ENCODE assay signal across 10 cellular contexts in the genomic region with DNA sequence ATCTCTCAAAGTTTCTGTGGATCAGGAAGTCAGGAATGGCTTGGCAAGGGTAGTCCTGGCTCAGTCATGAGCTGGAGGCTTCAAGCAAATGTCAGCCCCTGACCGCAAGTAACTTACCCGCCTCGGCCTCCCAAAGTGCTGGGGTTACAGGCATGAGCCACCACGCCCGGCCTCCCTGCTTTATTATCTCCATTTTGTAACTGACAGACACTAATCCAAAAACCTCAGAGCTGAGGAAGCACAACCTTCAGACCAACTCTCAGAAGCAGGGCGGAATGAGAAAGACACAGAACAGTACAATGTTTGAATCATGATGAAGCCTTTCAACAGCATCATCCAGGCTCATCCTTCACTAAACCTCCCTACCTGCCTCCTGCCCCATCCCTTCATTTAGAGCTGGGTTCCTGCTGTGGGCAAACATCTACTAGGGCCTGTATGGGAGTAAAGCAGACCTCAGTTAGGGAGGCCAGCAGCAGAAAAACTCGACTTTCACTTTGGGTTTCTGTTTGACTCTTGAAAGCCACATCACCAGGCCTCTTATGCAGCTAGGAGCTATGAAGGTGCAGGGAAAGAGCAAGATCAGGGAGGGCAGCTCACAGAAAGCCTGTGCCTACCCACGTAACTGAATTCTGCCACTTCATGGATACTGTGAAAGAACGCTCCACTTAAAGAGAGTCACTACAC.
DNase-seq lines count a peak whose midpoint lies in the region; ATAC-seq lines count a peak whose summit lies in the region.
"Had no signal": no experiment of that assay in that cellular context is flagged by ENCODE, and none has a peak within 500 bp of the region (broad histone marks: within the 10 kb centered on the region; RNA-seq: fewer than 3 reads in every experiment).

No MANE protein-coding gene starts in this region.

- ATAC-seq in GM18502 (IDR thresholded peaks at IDR 0.05; ENCODE audit: poor library complexity, unreplicated experiment) (peak; percentile 98), GM19438 (IDR thresholded peaks at IDR 0.05; ENCODE audit: low read depth, unreplicated experiment) (peak; percentile 96), HG03060 (IDR thresholded peaks at IDR 0.05; ENCODE audit: low read depth, unreplicated experiment) (peak; percentile 67), HG02970 (IDR thresholded peaks at IDR 0.05; ENCODE audit: low FRiP score, unreplicated experiment) (no peak)

- H3K9me3 Mint-ChIP-seq in activated T-helper 1 cell treated with anti-CD3 and anti-CD28 coated beads, Interleukin-12 subunit alpha, Interleukin-12 subunit beta, Interleukin-2, Interleukin-4 antibody, amounts not matched to agents 30 ng/mL and 10 ng/mL and 1 ng/mL, durations not matched to agents 14 hours and 24 hours and 36 hours: no peaks in the 10 kb centered on the region

- peak; percentile 19 for DNase-seq in activated T-helper 1 cell treated with anti-CD3 and anti-CD28 coated beads, Interleukin-12 subunit alpha, Interleukin-12 subunit beta, Interleukin-2, Interleukin-4 antibody, amounts not matched to agents 30 ng/mL and 10 ng/mL and 1 ng/mL, durations not matched to agents 14 hours and 24 hours and 36 hours (ENCODE audit: low spot score)
- DNase-seq in effector CD8-positive, alpha-beta T cell (lab: John Stamatoyannopoulos, UW): no peak
- no peak for DNase-seq in DMS153 (lab: John Stamatoyannopoulos, UW)
- no peak for DNase-seq in NCI-H2107 treated with DMSO at 0.1 percent for 48 hours (lab: John Stamatoyannopoulos, UW; ENCODE audit: unreplicated experiment)
- DNase-seq: foreskin melanocyte, NCI-H2081 had no signal

- intact Hi-C loops in activated T-helper 1 cell treated with anti-CD3 and anti-CD28 coated beads, Interleukin-12 subunit alpha, Interleukin-12 subunit beta, Interleukin-2, Interleukin-4 antibody, amounts not matched to agents 30 ng/mL and 10 ng/mL and 1 ng/mL, durations not matched to agents 14 hours and 24 hours and 36 hours (cut with micrococcal nuclease): loop anchor here (2.0 kb wide), 1 partner anchor 60 kb away; no protein-coding TSS in a partner anchor

- no peak overlapping the region for H3K27ac Mint-ChIP-seq in activated T-helper 1 cell treated with anti-CD3 and anti-CD28 coated beads, Interleukin-12 subunit alpha, Interleukin-12 subunit beta, Interleukin-2, Interleukin-4 antibody, amounts not matched to agents 30 ng/mL and 10 ng/mL and 1 ng/mL, durations not matched to agents 14 hours and 24 hours and 36 hours

- H3K4me3 Mint-ChIP-seq in activated T-helper 1 cell treated with anti-CD3 and anti-CD28 coated beads, Interleukin-12 subunit alpha, Interleukin-12 subunit beta, Interleukin-2, Interleukin-4 antibody, amounts not matched to agents 30 ng/mL and 10 ng/mL and 1 ng/mL, durations not matched to agents 14 hours and 24 hours and 36 hours: no peak overlapping the region

- peaks cover 15% of the 10 kb centered on the region for H3K4me1 Mint-ChIP-seq in activated T-helper 1 cell treated with anti-CD3 and anti-CD28 coated beads, Interleukin-12 subunit alpha, Interleukin-12 subunit beta, Interleukin-2, Interleukin-4 antibody, amounts not matched to agents 30 ng/mL and 10 ng/mL and 1 ng/mL, durations not matched to agents 14 hours and 24 hours and 36 hours (ENCODE audit: low read depth)

- H3K27me3 Mint-ChIP-seq in activated T-helper 1 cell treated with anti-CD3 and anti-CD28 coated beads, Interleukin-12 subunit alpha, Interleukin-12 subunit beta, Interleukin-2, Interleukin-4 antibody, amounts not matched to agents 30 ng/mL and 10 ng/mL and 1 ng/mL, durations not matched to agents 14 hours and 24 hours and 36 hours (ENCODE audit: insufficient read depth): peaks cover 20% of the 10 kb centered on the region

- no peaks in the 10 kb centered on the region for H3K36me3 Mint-ChIP-seq in activated T-helper 1 cell treated with anti-CD3 and anti-CD28 coated beads, Interleukin-12 subunit alpha, Interleukin-12 subunit beta, Interleukin-2, Interleukin-4 antibody, amounts not matched to agents 30 ng/mL and 10 ng/mL and 1 ng/mL, durations not matched to agents 14 hours and 24 hours and 36 hours (ENCODE audit: low read depth)
